ENCODE assay signal across 8 cellular contexts in genomic region chr5:154714271-154714986, GRCh38. TPM values are rescaled to one million over a fixed set of nuclear protein-coding genes. Genes with fewer than 3 reads are reported as not detected.
A peak's percentile ranks its signal among the peaks of the same experiment; 100 is the strongest.
DNase-seq lines count a peak whose midpoint lies in the region; ATAC-seq and TF ChIP-seq lines count a peak whose summit lies in the region.

No MANE protein-coding gene starts in this region.

- peak overlapping the region in 13 of 59 donors; percentile 1 to 36 (median 12) for H3K4me3 ChIP-seq in dorsolateral prefrontal cortex

- H3K27ac ChIP-seq in dorsolateral prefrontal cortex, result peak overlapping the region in 3 of 59 donors; percentile 11 to 46 (median 21)

- intact Hi-C loops in activated T-helper 1 cell treated with anti-CD3 and anti-CD28 coated beads, Interleukin-12 subunit alpha, Interleukin-12 subunit beta, Interleukin-2, Interleukin-4 antibody, amounts not matched to agents 30 ng/mL and 10 ng/mL and 1 ng/mL, durations not matched to agents 14 hours and 24 hours and 36 hours (cut with micrococcal nuclease), result no loop called here
- intact Hi-C loops in dorsolateral prefrontal cortex (cut with DNase I), result no loop called here

- no peak for TF ChIP-seq CTCF in dorsolateral prefrontal cortex (IDR thresholded peaks at IDR 0.05 in 54 of 56, conservative IDR thresholded peaks at IDR 0.05 in 2 of 56; ENCODE audit: low read depth in 1 of 56, partially characterized antibody in 56 of 56)

- no peaks in the 10 kb centered on the region for H3K27me3 ChIP-seq in dorsolateral prefrontal cortex

- no peak overlapping the region for H3K27ac Mint-ChIP-seq in activated T-helper 1 cell treated with anti-CD3 and anti-CD28 coated beads, Interleukin-12 subunit alpha, Interleukin-12 subunit beta, Interleukin-2, Interleukin-4 antibody, amounts not matched to agents 30 ng/mL and 10 ng/mL and 1 ng/mL, durations not matched to agents 14 hours and 24 hours and 36 hours

- peaks cover 2% of the 10 kb centered on the region for H3K27me3 Mint-ChIP-seq in activated T-helper 1 cell treated with anti-CD3 and anti-CD28 coated beads, Interleukin-12 subunit alpha, Interleukin-12 subunit beta, Interleukin-2, Interleukin-4 antibody, amounts not matched to agents 30 ng/mL and 10 ng/mL and 1 ng/mL, durations not matched to agents 14 hours and 24 hours and 36 hours (ENCODE audit: insufficient read depth)

- peaks cover 7% of the 10 kb centered on the region for H3K4me1 Mint-ChIP-seq in activated T-helper 1 cell treated with anti-CD3 and anti-CD28 coated beads, Interleukin-12 subunit alpha, Interleukin-12 subunit beta, Interleukin-2, Interleukin-4 antibody, amounts not matched to agents 30 ng/mL and 10 ng/mL and 1 ng/mL, durations not matched to agents 14 hours and 24 hours and 36 hours (ENCODE audit: low read depth)

- DNase-seq in CD1c-positive myeloid dendritic cell (ENCODE audit: extremely low spot score), result peak; percentile 63
- DNase-seq in activated T-helper 1 cell treated with anti-CD3 and anti-CD28 coated beads, Interleukin-12 subunit alpha, Interleukin-12 subunit beta, Interleukin-2, Interleukin-4 antibody, amounts not matched to agents 30 ng/mL and 10 ng/mL and 1 ng/mL, durations not matched to agents 14 hours and 24 hours and 36 hours (ENCODE audit: low spot score), result peak; percentile 1
- DNase-seq in lung microvascular endothelial cell (ENCODE audit: low read depth in 2 of 2), result peak; percentile 57 to 75
- no peak for DNase-seq in D341Med (ENCODE audit: low spot score)
- DNase-seq in NCI-H748 (lab: John Stamatoyannopoulos, UW; ENCODE audit: unreplicated experiment), result no peak
- DNase-seq in dorsolateral prefrontal cortex, result no peak

- no peak overlapping the region for H3K4me3 Mint-ChIP-seq in activated T-helper 1 cell treated with anti-CD3 and anti-CD28 coated beads, Interleukin-12 subunit alpha, Interleukin-12 subunit beta, Interleukin-2, Interleukin-4 antibody, amounts not matched to agents 30 ng/mL and 10 ng/mL and 1 ng/mL, durations not matched to agents 14 hours and 24 hours and 36 hours

- ATAC-seq in GM19328 (IDR thresholded peaks at IDR 0.05; ENCODE audit: unreplicated experiment) (peak; percentile 98), HG03442 (IDR thresholded peaks at IDR 0.05; ENCODE audit: unreplicated experiment) (peak; percentile 83)

- no peaks in the 10 kb centered on the region for H3K36me3 Mint-ChIP-seq in activated T-helper 1 cell treated with anti-CD3 and anti-CD28 coated beads, Interleukin-12 subunit alpha, Interleukin-12 subunit beta, Interleukin-2, Interleukin-4 antibody, amounts not matched to agents 30 ng/mL and 10 ng/mL and 1 ng/mL, durations not matched to agents 14 hours and 24 hours and 36 hours (ENCODE audit: low read depth)

- H3K9me3 Mint-ChIP-seq in activated T-helper 1 cell treated with anti-CD3 and anti-CD28 coated beads, Interleukin-12 subunit alpha, Interleukin-12 subunit beta, Interleukin-2, Interleukin-4 antibody, amounts not matched to agents 30 ng/mL and 10 ng/mL and 1 ng/mL, durations not matched to agents 14 hours and 24 hours and 36 hours, result no peaks in the 10 kb centered on the region

RNA-seq across cellular contexts. Expression of gene LARP1, which starts 40.7 kb away (rescaled TPM):
- total RNA-seq in activated T-helper 1 cell treated with anti-CD3 and anti-CD28 coated beads, Interleukin-12 subunit alpha, Interleukin-12 subunit beta, Interleukin-2, Interleukin-4 antibody, amounts not matched to agents 30 ng/mL and 10 ng/mL and 1 ng/mL, durations not matched to agents 14 hours and 24 hours and 36 hours, result 335 and 338 TPM in 2 replicates
- total RNA-seq in lung microvascular endothelial cell, result 26.8 and 33.7 TPM in 2 replicates
- total RNA-seq in dorsolateral prefrontal cortex, result 100 to 1,000 TPM; 151 to 291 (median 236) TPM

Comparison
In these comparisons a context has a peak if more than half of its experiments do, and no peak if none do; other contexts are left out.
1. DNase-seq: peak in CD1c-positive myeloid dendritic cell (single experiment), activated T-helper 1 cell treated with anti-CD3 and anti-CD28 coated beads, Interleukin-12 subunit alpha, Interleukin-12 subunit beta, Interleukin-2, Interleukin-4 antibody, amounts not matched to agents 30 ng/mL and 10 ng/mL and 1 ng/mL, durations not matched to agents 14 hours and 24 hours and 36 hours (single experiment) and lung microvascular endothelial cell (2 of 2); none in D341Med (single experiment), NCI-H748 (single experiment) and dorsolateral prefrontal cortex (0 of 10).